In the genomic region with DNA sequence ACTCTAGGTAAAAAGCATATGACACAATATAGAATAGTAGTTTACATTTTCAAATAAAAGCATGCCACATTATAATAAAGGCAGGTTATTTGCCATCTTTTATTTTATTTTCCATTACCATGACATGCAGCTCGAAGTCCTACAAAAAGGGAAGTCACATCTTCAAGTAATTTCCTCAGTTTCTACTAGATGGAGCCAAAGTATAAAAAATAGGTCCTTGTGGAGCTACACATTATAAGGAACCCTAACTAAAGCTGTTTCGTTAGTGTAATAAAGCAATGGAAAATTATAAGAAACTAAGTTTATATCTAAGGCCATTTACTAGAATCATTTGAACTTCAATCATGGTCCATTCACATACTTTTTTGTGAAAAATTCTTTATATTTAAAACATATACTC, we compare ENCODE assay signal across 10 cellular contexts.
DNase-seq lines count a peak whose midpoint lies in the region; ATAC-seq and TF ChIP-seq lines count a peak whose summit lies in the region.
"Had no signal": no experiment of that assay in that cellular context is flagged by ENCODE, and none has a peak within 500 bp of the region (broad histone marks: within the 10 kb centered on the region; RNA-seq: fewer than 3 reads in every experiment).

No MANE protein-coding gene starts in this region.

- H3K9me2 ChIP-seq in GM23338 (ENCODE audit: insufficient read depth) = no peaks in the 10 kb centered on the region

- H4K91ac ChIP-seq in neuronal stem cell (ENCODE audit: low read depth, low read length, poor library complexity) = no peak overlapping the region

- no peak overlapping the region for H2BK12ac ChIP-seq in neuronal stem cell (ENCODE audit: low read length)

- H3K79me2 ChIP-seq in GM23338 (replicated peaks; ENCODE audit: insufficient read depth) = no peaks in the 10 kb centered on the region

- H3K4me2 ChIP-seq in GM23338 (no peak overlapping the region), neuronal stem cell (ENCODE audit: insufficient read depth, low read length, poor library complexity, severe bottlenecking) (no peak overlapping the region)

- no peaks in the 10 kb centered on the region for H3K27me3 Mint-ChIP-seq in GM23338 (ENCODE audit: insufficient read depth, low read depth, poor library complexity)
- H3K27me3 Mint-ChIP-seq: natural killer cell treated with Interleukin-12 subunit alpha and Interleukin-12 subunit beta and Interleukin-15 and Interleukin-18, amount 100 ng/mL, for 72 hours had no signal

- no peak overlapping the region for H3K18ac ChIP-seq in neuronal stem cell (ENCODE audit: low read length)

- H2BK15ac ChIP-seq in neuronal stem cell (ENCODE audit: low read length) = no peak overlapping the region

- no peaks in the 10 kb centered on the region for H3K4me1 Mint-ChIP-seq in GM23338

- H3K9ac ChIP-seq in neuronal stem cell (ENCODE audit: low read depth, low read length, poor library complexity) = no peak overlapping the region

- H3K27me3 ChIP-seq in GM23338 (ENCODE audit: insufficient read depth) (no peaks in the 10 kb centered on the region), neuronal stem cell (ENCODE audit: control insufficient read depth in 3 of 3, insufficient read depth in 3 of 3, low read depth in 1 of 3, low read length in 3 of 3) (no peaks in the 10 kb centered on the region)

- H3K4me3 ChIP-seq in GM23338 (no peak overlapping the region), neuronal stem cell (ENCODE audit: low read length in 2 of 2) (no peak overlapping the region)
- H3K4me3 ChIP-seq: thoracic aorta had no signal

- H3K4me1 ChIP-seq in GM23338 (ENCODE audit: insufficient read depth) (no peaks in the 10 kb centered on the region), neuronal stem cell (ENCODE audit: control insufficient read depth in 2 of 2, insufficient read depth in 1 of 2, low read depth in 1 of 2, low read length in 2 of 2) (no peaks in the 10 kb centered on the region)

- H4K20me1 ChIP-seq in GM23338 (replicated peaks; ENCODE audit: insufficient read depth) = no peaks in the 10 kb centered on the region

- no peaks in the 10 kb centered on the region for H3K36me3 Mint-ChIP-seq in GM23338 (ENCODE audit: low read depth)
- H3K36me3 Mint-ChIP-seq: natural killer cell treated with Interleukin-12 subunit alpha and Interleukin-12 subunit beta and Interleukin-15 and Interleukin-18, amount 100 ng/mL, for 72 hours had no signal

- no peak overlapping the region for H2AK5ac ChIP-seq in neuronal stem cell (ENCODE audit: low read depth, low read length)

- H3K36me3 ChIP-seq in GM23338 (ENCODE audit: insufficient read depth) = no peaks in the 10 kb centered on the region
- no peaks in the 10 kb centered on the region for H3K36me3 ChIP-seq in neuronal stem cell (replicated peaks in 1 of 2; ENCODE audit: control insufficient read depth in 2 of 2, insufficient read depth in 2 of 2, low read length in 2 of 2)
- H3K36me3 ChIP-seq: thoracic aorta had no signal

- H3K14ac ChIP-seq in neuronal stem cell (ENCODE audit: low read length) = no peak overlapping the region

- H3K27ac ChIP-seq in GM23338 (ENCODE audit: low read depth) (no peak overlapping the region), neuronal stem cell (replicated peaks; ENCODE audit: low read length) (no peak overlapping the region)
- H3K27ac ChIP-seq: thoracic aorta had no signal

- H3K9me3 ChIP-seq in neuronal stem cell (replicated peaks in 1 of 2; ENCODE audit: control insufficient read depth in 2 of 2, insufficient read depth in 1 of 2, low read depth in 1 of 2, low read length in 2 of 2) = no peaks in the 10 kb centered on the region
- H3K9me3 ChIP-seq: thoracic aorta had no signal

- no peaks in the 10 kb centered on the region for H3K9me3 Mint-ChIP-seq in GM23338
- H3K9me3 Mint-ChIP-seq: natural killer cell treated with Interleukin-12 subunit alpha and Interleukin-12 subunit beta and Interleukin-15 and Interleukin-18, amount 100 ng/mL, for 72 hours had no signal

- DNase-seq in GM23338 (ENCODE audit: low spot score) (peak; percentile 56), NCI-H345 treated with DMSO at 0.1 percent for 48 hours (lab: John Stamatoyannopoulos, UW; ENCODE audit: unreplicated experiment) (peak; percentile 7), astrocyte of the hippocampus (ENCODE audit: low read depth, low spot score) (peak; percentile 42), neuronal stem cell (ENCODE audit: low spot score) (peak; percentile 12), activated T-cell treated with anti-CD3 and anti-CD28 coated beads for 4 hours (no peak)

- no peak overlapping the region for H2BK5ac ChIP-seq in neuronal stem cell (ENCODE audit: low read length)

- no peak overlapping the region for H3K4me3 Mint-ChIP-seq in GM23338
- H3K4me3 Mint-ChIP-seq: natural killer cell treated with Interleukin-12 subunit alpha and Interleukin-12 subunit beta and Interleukin-15 and Interleukin-18, amount 100 ng/mL, for 72 hours had no signal

- H2AFZ ChIP-seq in GM23338 (no peak overlapping the region), neuronal stem cell (ENCODE audit: low read length) (no peak overlapping the region)

- no peak overlapping the region for H3K4ac ChIP-seq in neuronal stem cell (ENCODE audit: low read length)

- H3K27ac Mint-ChIP-seq in GM23338 = no peak overlapping the region
- H3K27ac Mint-ChIP-seq: natural killer cell treated with Interleukin-12 subunit alpha and Interleukin-12 subunit beta and Interleukin-15 and Interleukin-18, amount 100 ng/mL, for 72 hours had no signal

- H3K79me1 ChIP-seq in neuronal stem cell (ENCODE audit: low read depth, low read length) = no peaks in the 10 kb centered on the region

- H4K8ac ChIP-seq in neuronal stem cell (ENCODE audit: low read depth, low read length) = no peak overlapping the region

- H3F3A ChIP-seq in GM23338 (replicated peaks; ENCODE audit: low read depth) = no peaks in the 10 kb centered on the region

- H2BK120ac ChIP-seq in neuronal stem cell (ENCODE audit: low read depth, low read length) = no peak overlapping the region

- no peak overlapping the region for H3K23ac ChIP-seq in neuronal stem cell (ENCODE audit: low read depth, low read length, poor library complexity)

- peak; percentile 64 to 75 for TF ChIP-seq CTCF in GM23338 (conservative IDR thresholded peaks at IDR 0.05; ENCODE audit: low read depth in 2 of 2)

- no CpG with 5 or more reads among the region's 2 CpGs for WGBS in neuronal stem cell (ENCODE audit: extremely low coverage in 2 of 2, insufficient read length in 2 of 2, insufficient replicate concordance in 1 of 2), 2 donors

- ATAC-seq in GM23338 = no peak
- ATAC-seq in HG03175 (IDR thresholded peaks at IDR 0.05; ENCODE audit: unreplicated experiment) = no peak
- ATAC-seq in GM18517 (IDR thresholded peaks at IDR 0.05; ENCODE audit: unreplicated experiment) = no peak
- ATAC-seq in GM21529 (IDR thresholded peaks at IDR 0.05; ENCODE audit: unreplicated experiment) = no peak
- ATAC-seq: natural killer cell treated with Interleukin-12 subunit alpha and Interleukin-12 subunit beta and Interleukin-15 and Interleukin-18, amount 100 ng/mL, for 72 hours had no signal

TF ChIP-seq in GM23338, 12 proteins besides CTCF, POLR2A, EP300 and RAD21 (continues in another document):
- TF ChIP-seq ZNF114 (CRISPR knock-in tag; IDR thresholded peaks at IDR 0.05) (no peak), NANOG (IDR thresholded peaks at IDR 0.05; ENCODE audit: borderline replicate concordance) (no peak)
